In the genomic region with DNA sequence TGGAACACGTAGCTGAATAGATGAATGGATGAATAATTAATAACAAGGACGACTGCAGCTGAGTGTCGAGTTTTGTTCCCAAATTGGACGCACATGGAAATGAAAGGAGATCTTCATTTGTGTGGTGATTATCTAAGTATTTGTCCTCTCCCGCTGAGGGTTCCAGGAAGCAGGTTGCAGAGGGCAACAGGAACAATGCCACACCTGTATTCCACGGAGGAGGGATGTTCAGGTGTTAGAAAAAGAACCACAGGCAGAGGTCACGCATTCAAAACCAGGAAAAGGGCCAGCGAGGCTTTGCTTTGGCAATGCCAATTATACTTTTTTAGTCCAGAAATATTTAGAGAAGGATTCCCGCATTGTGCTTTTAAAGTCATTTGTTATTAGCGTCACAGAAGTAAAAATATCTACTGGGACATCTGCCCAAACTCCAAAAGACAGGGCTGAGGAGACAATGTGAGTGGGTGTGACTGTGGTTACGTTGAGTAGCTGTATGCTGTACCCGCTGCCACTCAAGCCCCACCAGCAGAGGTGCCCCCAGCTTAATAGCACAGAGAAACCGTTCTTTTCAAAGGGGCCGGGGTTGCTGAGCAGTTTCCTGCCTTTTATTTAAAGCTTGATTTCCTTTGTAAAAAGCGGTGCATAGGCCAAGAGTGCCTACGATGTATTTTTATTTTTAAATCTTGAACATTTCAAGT, we compare ENCODE assay signal across 15 cellular contexts.
DNase-seq lines count a peak whose midpoint lies in the region; ATAC-seq and TF ChIP-seq lines count a peak whose summit lies in the region.
"Had no signal": no experiment of that assay in that cellular context is flagged by ENCODE, and none has a peak within 500 bp of the region (broad histone marks: within the 10 kb centered on the region; RNA-seq: fewer than 3 reads in every experiment).

No MANE protein-coding gene starts in this region.

- H3K27ac Mint-ChIP-seq in CD8-positive, alpha-beta T cell, result peak overlapping the region; percentile 16
- H3K27ac Mint-ChIP-seq: activated CD4-positive, alpha-beta memory T cell treated with anti-CD3 and anti-CD28 coated beads for 36 hours; endodermal cell had no signal

- TF ChIP-seq EP300 in ovary (IDR thresholded peaks at IDR 0.05), result no peak

- POLR2A ChIA-PET in CD8-positive, alpha-beta T cell (lab: Charles Lee), result no interaction called here

- DNase-seq in CD8-positive, alpha-beta T cell, result peak in 5 of 7 experiments; percentile 11 to 51 (median 18)
- DNase-seq in M059J (ENCODE audit: low read depth) (peak; percentile 27), NCI-H774 (lab: John Stamatoyannopoulos, UW) (peak; percentile 81), iPS-NIHi7 (ENCODE audit: extremely low spot score) (peak; percentile 7), ovary (no peak), HPDE6-E6E7 (ENCODE audit: extremely low spot score) (no peak), NK-92 (lab: John Stamatoyannopoulos, UW; ENCODE audit: unreplicated experiment) (no peak)
- DNase-seq: activated CD4-positive, alpha-beta memory T cell treated with anti-CD3 and anti-CD28 coated beads for 36 hours; BE2C; EL; endodermal cell; NCI-H1436; stimulated activated CD4-positive, alpha-beta T cell treated with anti-CD3 and anti-CD28 coated beads, Interleukin-4, amount 100 ng/mL, for 1 hour; T-helper 2 cell had no signal

- 57 to 66% (median 63%) methylated on average over 16 of the region's 16 CpGs for WGBS in ovary, 3 donors

- H3K27ac ChIP-seq in CD8-positive, alpha-beta T cell (ENCODE audit: low read depth, low read length), result no peak overlapping the region
- H3K27ac ChIP-seq in ovary, result no peak overlapping the region

- peak; percentile 81 for ATAC-seq in CD8-positive, alpha-beta T cell
- ATAC-seq in HG02885 (IDR thresholded peaks at IDR 0.05; ENCODE audit: poor library complexity, unreplicated experiment), result no peak

- no peaks in the 10 kb centered on the region for H3K9me3 Mint-ChIP-seq in CD8-positive, alpha-beta T cell
- H3K9me3 Mint-ChIP-seq: activated CD4-positive, alpha-beta memory T cell treated with anti-CD3 and anti-CD28 coated beads for 36 hours; endodermal cell had no signal

- H3K4me3 ChIP-seq in CD8-positive, alpha-beta T cell (ENCODE audit: low read depth, low read length), result no peak overlapping the region
- H3K4me3 ChIP-seq in ovary, result no peak overlapping the region

- H3K36me3 Mint-ChIP-seq in CD8-positive, alpha-beta T cell, result no peaks in the 10 kb centered on the region
- H3K36me3 Mint-ChIP-seq: activated CD4-positive, alpha-beta memory T cell treated with anti-CD3 and anti-CD28 coated beads for 36 hours had no signal

- TF ChIP-seq CTCF in CD8-positive, alpha-beta T cell (IDR thresholded peaks at IDR 0.05), result no peak
- TF ChIP-seq CTCF in ovary (IDR thresholded peaks at IDR 0.05), result no peak

- H3K9me3 ChIP-seq in CD8-positive, alpha-beta T cell (ENCODE audit: low read length), result no peaks in the 10 kb centered on the region
- H3K9me3 ChIP-seq in ovary, result no peaks in the 10 kb centered on the region
- H3K9me3 ChIP-seq: BE2C had no signal

- CTCF ChIA-PET in CD8-positive, alpha-beta T cell (lab: Charles Lee), result no interaction called here

- peak overlapping the region; percentile 24 for H3K4me3 Mint-ChIP-seq in CD8-positive, alpha-beta T cell
- H3K4me3 Mint-ChIP-seq: activated CD4-positive, alpha-beta memory T cell treated with anti-CD3 and anti-CD28 coated beads for 36 hours; endodermal cell had no signal

- TF ChIP-seq POLR2A in ovary (IDR thresholded peaks at IDR 0.05), result no peak

- intact Hi-C loops in CD8-positive, alpha-beta T cell (cut with DNase I, micrococcal nuclease), result no loop called here
- intact Hi-C loops in ovary (cut with DNase I), result no loop called here

- peaks cover 8% of the 10 kb centered on the region for H3K27me3 Mint-ChIP-seq in CD8-positive, alpha-beta T cell (ENCODE audit: low read depth)

- peaks cover 35% of the 10 kb centered on the region for H3K4me1 Mint-ChIP-seq in CD8-positive, alpha-beta T cell (ENCODE audit: low read depth)

- H3K4me1 ChIP-seq in CD8-positive, alpha-beta T cell (ENCODE audit: insufficient read depth, low read length), result peaks cover 16% of the 10 kb centered on the region
- H3K4me1 ChIP-seq in ovary (ENCODE audit: insufficient read depth), result no peaks in the 10 kb centered on the region
- H3K4me1 ChIP-seq: BE2C had no signal

- no peaks in the 10 kb centered on the region for H3K36me3 ChIP-seq in CD8-positive, alpha-beta T cell (ENCODE audit: insufficient read depth, low read length)
- H3K36me3 ChIP-seq in ovary, result no peaks in the 10 kb centered on the region
- H3K36me3 ChIP-seq: BE2C had no signal

- H3K27me3 ChIP-seq in CD8-positive, alpha-beta T cell (ENCODE audit: insufficient read depth, low read length), result no peaks in the 10 kb centered on the region
- no peaks in the 10 kb centered on the region for H3K27me3 ChIP-seq in ovary

Comparison
In these comparisons a context has a peak if more than half of its experiments do, and no peak if none do; other contexts are left out.
1. DNase-seq: peak in CD8-positive, alpha-beta T cell (5 of 7), M059J (single experiment), NCI-H774 (single experiment) and iPS-NIHi7 (single experiment); none in ovary (0 of 5), HPDE6-E6E7 (single experiment) and NK-92 (single experiment).